In the genomic region with DNA sequence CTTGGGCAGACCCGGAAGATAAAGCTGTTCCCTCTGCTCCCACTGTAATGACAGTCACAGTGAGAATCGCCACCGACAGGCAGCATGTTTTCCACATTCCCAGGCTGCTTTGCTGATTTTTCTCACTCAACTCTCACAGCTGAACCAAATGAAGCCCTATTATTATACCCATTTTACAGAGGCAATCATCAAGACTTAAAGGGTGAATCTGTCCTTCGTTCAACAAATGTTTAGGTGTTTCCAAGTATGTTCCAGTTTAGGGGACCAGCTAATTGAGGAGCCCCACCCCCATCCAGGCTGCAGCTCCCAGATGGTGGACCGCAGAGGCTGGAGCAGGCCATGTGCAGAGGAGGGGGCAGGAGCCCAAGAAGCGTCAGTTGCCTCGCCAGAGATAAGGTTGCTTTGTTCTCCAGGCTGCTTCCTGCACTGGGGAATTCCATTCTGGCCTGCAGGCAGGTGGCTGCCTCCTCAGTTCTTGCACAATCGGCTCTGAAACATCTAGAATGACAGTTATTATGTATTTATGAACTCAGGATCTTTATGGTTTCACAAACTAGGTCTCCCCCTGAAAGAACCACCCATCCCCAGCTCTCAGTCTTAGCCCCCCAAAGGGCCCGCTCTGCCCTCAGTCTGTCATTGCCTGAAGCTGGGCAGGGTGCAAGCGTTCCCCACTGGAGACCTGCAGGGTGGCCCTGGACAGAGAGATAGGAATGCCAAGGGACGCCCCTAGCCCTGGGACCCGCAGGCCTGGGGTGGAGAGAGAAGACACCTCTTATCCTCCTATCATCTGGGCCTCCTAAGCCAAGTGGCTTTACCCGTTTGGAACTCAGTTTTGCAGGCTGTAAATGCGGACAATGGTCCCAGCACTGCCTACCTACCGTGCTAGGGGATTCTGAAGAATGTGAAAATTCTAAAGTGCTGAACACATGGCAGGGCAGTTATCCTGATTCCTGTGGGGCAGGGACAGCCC, we compare ENCODE assay signal across 14 cellular contexts. TPM values are rescaled to one million over a fixed set of nuclear protein-coding genes. Genes with fewer than 3 reads are reported as not detected.
DNase-seq lines count a peak whose midpoint lies in the region; ATAC-seq and TF ChIP-seq lines count a peak whose summit lies in the region.
"Had no signal": no experiment of that assay in that cellular context is flagged by ENCODE, and none has a peak within 500 bp of the region (broad histone marks: within the 10 kb centered on the region; RNA-seq: fewer than 3 reads in every experiment).

No MANE protein-coding gene starts in this region.

- H3K4me3 ChIP-seq in GM23338 (no peak overlapping the region), PC-3 (ENCODE audit: low read length) (no peak overlapping the region), epithelial cell of esophagus (ENCODE audit: low read length) (no peak overlapping the region)
- no peak overlapping the region for H3K4me3 ChIP-seq in effector memory CD4-positive, alpha-beta T cell (ENCODE audit: insufficient read depth, low read depth, low read length, poor library complexity, severe bottlenecking)
- H3K4me3 ChIP-seq: BLaER1 treated with 17β-estradiol and CSF1 and Interleukin-3, amounts not matched to agents 10 nM and 100 nM had no signal

- H2AFZ ChIP-seq in GM23338 (peak overlapping the region; percentile 87), PC-3 (ENCODE audit: low read length) (no peak overlapping the region)

- H3K79me2 ChIP-seq in GM23338 (replicated peaks; ENCODE audit: insufficient read depth), result no peaks in the 10 kb centered on the region
- H3K79me2 ChIP-seq in PC-3 (ENCODE audit: low read length), result no peaks in the 10 kb centered on the region

- H4K20me1 ChIP-seq in GM23338 (replicated peaks; ENCODE audit: insufficient read depth) (no peaks in the 10 kb centered on the region), PC-3 (ENCODE audit: low read length) (no peaks in the 10 kb centered on the region)
- H4K20me1 ChIP-seq: BLaER1 treated with 17β-estradiol and CSF1 and Interleukin-3, amounts not matched to agents 10 nM and 100 nM had no signal

- peak; percentile 43 for DNase-seq in GM23338 (ENCODE audit: low spot score)
- peak; percentile 9 for DNase-seq in PC-3
- DNase-seq in epithelial cell of esophagus (ENCODE audit: low read depth), result peak; percentile 54
- no peak for DNase-seq in neural crest cell (ENCODE audit: low read depth, low spot score)
- DNase-seq in stimulated activated CD4-positive, alpha-beta T cell treated with anti-CD3 and anti-CD28 coated beads, Interleukin-2, amount 100 ng/mL, for 24 hours, result no peak
- no peak for DNase-seq in stimulated activated CD4-positive, alpha-beta T cell treated with anti-CD3 and anti-CD28 coated beads, Interleukin-15, amount 100 ng/mL, for 24 hours
- no peak for DNase-seq in effector memory CD4-positive, alpha-beta T cell
- DNase-seq in activated CD4-positive, alpha-beta T cell treated with anti-CD3 and anti-CD28 coated beads for 36 hours, result no peak
- DNase-seq: activated CD4-positive, alpha-beta T cell treated with anti-CD3 and anti-CD28 coated beads for 1 hour; activated T-cell treated with anti-CD3 and anti-CD28 coated beads, Interleukin-2, amount 50 U/mL, for 48 hours; NCI-H187; NK-92 treated with Interleukin-12 subunit alpha and Interleukin-12 subunit beta, amount 100 ng/mL, for 24 hours; stimulated activated CD4-positive, alpha-beta T cell treated with anti-CD3 and anti-CD28 coated beads, Interleukin-1b, Interleukin-23, amount 100 ng/mL, for 48 hours had no signal

- H3K4me2 ChIP-seq in GM23338 (peak overlapping the region; percentile 52), PC-3 (ENCODE audit: low read length) (no peak overlapping the region)
- H3K4me2 ChIP-seq: BLaER1 treated with 17β-estradiol and CSF1 and Interleukin-3, amounts not matched to agents 10 nM and 100 nM had no signal

- POLR2A ChIA-PET in PC-3 (lab: Charles Lee; ENCODE audit: unreplicated experiment), result no interaction called here
- POLR2A ChIA-PET in activated CD4-positive, alpha-beta T cell treated with anti-CD3 and anti-CD28 coated beads for 36 hours (lab: Charles Lee), result no interaction called here

- H3K27me3 Mint-ChIP-seq in GM23338 (ENCODE audit: insufficient read depth, low read depth, poor library complexity) (peaks cover 12% of the 10 kb centered on the region), neural crest cell (ENCODE audit: low read depth) (no peaks in the 10 kb centered on the region)
- peaks cover 2% of the 10 kb centered on the region for H3K27me3 Mint-ChIP-seq in activated CD4-positive, alpha-beta T cell treated with anti-CD3 and anti-CD28 coated beads for 36 hours

- H3K9ac ChIP-seq in PC-3 (ENCODE audit: low read length), result no peak overlapping the region
- H3K9ac ChIP-seq: BLaER1 treated with 17β-estradiol and CSF1 and Interleukin-3, amounts not matched to agents 10 nM and 100 nM had no signal

- CTCF ChIA-PET in PC-3 (lab: Charles Lee), result no interaction called here
- CTCF ChIA-PET in activated CD4-positive, alpha-beta T cell treated with anti-CD3 and anti-CD28 coated beads for 36 hours (lab: Charles Lee), result no interaction called here

- ATAC-seq in GM23338 (peak; percentile 51), PC-3 (no peak)
- no peak for ATAC-seq in activated CD4-positive, alpha-beta T cell treated with anti-CD3 and anti-CD28 coated beads for 36 hours

- H3F3A ChIP-seq in GM23338 (replicated peaks; ENCODE audit: low read depth) (no peaks in the 10 kb centered on the region), PC-3 (ENCODE audit: low read length, unreplicated experiment) (no peaks in the 10 kb centered on the region)

- no peaks in the 10 kb centered on the region for H3K36me3 ChIP-seq in GM23338 (ENCODE audit: insufficient read depth)
- H3K36me3 ChIP-seq in PC-3 (ENCODE audit: low read depth, low read length), result no peaks in the 10 kb centered on the region
- H3K36me3 ChIP-seq in effector memory CD4-positive, alpha-beta T cell (ENCODE audit: control insufficient read depth, insufficient read depth, low read length), result no peaks in the 10 kb centered on the region
- H3K36me3 ChIP-seq: BLaER1 treated with 17β-estradiol and CSF1 and Interleukin-3, amounts not matched to agents 10 nM and 100 nM had no signal

- H3K27ac Mint-ChIP-seq in GM23338 (no peak overlapping the region; the same call in 1 of the 2 replicates), neural crest cell (ENCODE audit: unreplicated experiment) (peak overlapping the region; percentile 31)
- H3K27ac Mint-ChIP-seq in activated CD4-positive, alpha-beta T cell treated with anti-CD3 and anti-CD28 coated beads for 36 hours, result no peak overlapping the region

- H3K27ac ChIP-seq in GM23338 (ENCODE audit: low read depth) (peak overlapping the region; percentile 43; the same call in 1 of the 2 replicates), PC-3 (ENCODE audit: low read length) (no peak overlapping the region)
- no peak overlapping the region for H3K27ac ChIP-seq in effector memory CD4-positive, alpha-beta T cell (ENCODE audit: insufficient read depth, low read length, poor library complexity, severe bottlenecking)
- H3K27ac ChIP-seq: BLaER1 treated with 17β-estradiol and CSF1 and Interleukin-3, amounts not matched to agents 10 nM and 100 nM had no signal

- H3K36me3 Mint-ChIP-seq in GM23338 (ENCODE audit: low read depth) (no peaks in the 10 kb centered on the region), neural crest cell (ENCODE audit: low read depth) (no peaks in the 10 kb centered on the region)
- H3K36me3 Mint-ChIP-seq in activated CD4-positive, alpha-beta T cell treated with anti-CD3 and anti-CD28 coated beads for 36 hours (ENCODE audit: low read depth), result no peaks in the 10 kb centered on the region

- BruUV-seq in PC-3 (replicated peaks; lab: Mats Ljungman, UMichigan), result no TSS peak

- H3K4me1 Mint-ChIP-seq in GM23338 (peaks cover 60% of the 10 kb centered on the region), neural crest cell (peaks cover 75% of the 10 kb centered on the region)
- H3K4me1 Mint-ChIP-seq in activated CD4-positive, alpha-beta T cell treated with anti-CD3 and anti-CD28 coated beads for 36 hours, result no peaks in the 10 kb centered on the region

- H3K27me3 ChIP-seq in GM23338 (ENCODE audit: insufficient read depth) (no peaks in the 10 kb centered on the region), PC-3 (ENCODE audit: low read length) (peaks cover 40% of the 10 kb centered on the region)
- no peaks in the 10 kb centered on the region for H3K27me3 ChIP-seq in effector memory CD4-positive, alpha-beta T cell (replicated peaks; ENCODE audit: control insufficient read depth, insufficient read depth, low read length, poor library complexity, severe bottlenecking)
- H3K27me3 ChIP-seq: BLaER1 treated with 17β-estradiol and CSF1 and Interleukin-3, amounts not matched to agents 10 nM and 100 nM had no signal

- intact Hi-C loops in PC-3 (cut with micrococcal nuclease), result no loop called here
- intact Hi-C loops in activated CD4-positive, alpha-beta T cell treated with anti-CD3 and anti-CD28 coated beads for 36 hours (cut with DNase I, micrococcal nuclease), result no loop called here

- peaks cover 48% of the 10 kb centered on the region for H3K4me1 ChIP-seq in GM23338 (ENCODE audit: insufficient read depth)
- H3K4me1 ChIP-seq in PC-3 (ENCODE audit: insufficient read depth, low read length), result no peaks in the 10 kb centered on the region
- H3K4me1 ChIP-seq in effector memory CD4-positive, alpha-beta T cell (ENCODE audit: control insufficient read depth, insufficient read depth, low read length, poor library complexity, severe bottlenecking), result no peaks in the 10 kb centered on the region
- H3K4me1 ChIP-seq: BLaER1 treated with 17β-estradiol and CSF1 and Interleukin-3, amounts not matched to agents 10 nM and 100 nM had no signal

- TF ChIP-seq CTCF in GM23338 (conservative IDR thresholded peaks at IDR 0.05; ENCODE audit: low read depth in 2 of 2) (no peak), PC-3 (conservative IDR thresholded peaks at IDR 0.05; ENCODE audit: low read depth, low read length) (no peak), epithelial cell of esophagus (IDR thresholded peaks at IDR 0.05; ENCODE audit: insufficient read depth, low read depth, low read length, missing control alignments) (no peak), neural crest cell (conservative IDR thresholded peaks at IDR 0.05) (no peak)

- H3K9me3 ChIP-seq in PC-3 (ENCODE audit: low read length), result no peaks in the 10 kb centered on the region
- H3K9me3 ChIP-seq in effector memory CD4-positive, alpha-beta T cell (ENCODE audit: control insufficient read depth, low read length), result no peaks in the 10 kb centered on the region

- H3K4me3 Mint-ChIP-seq in GM23338, result no peak overlapping the region; the same call in 2 of the 3 replicates
- H3K4me3 Mint-ChIP-seq in neural crest cell, result peak overlapping the region; percentile 24
- H3K4me3 Mint-ChIP-seq in activated CD4-positive, alpha-beta T cell treated with anti-CD3 and anti-CD28 coated beads for 36 hours, result no peak overlapping the region

- no peaks in the 10 kb centered on the region for H3K9me2 ChIP-seq in GM23338 (ENCODE audit: insufficient read depth)
- H3K9me2 ChIP-seq in PC-3 (replicated peaks; ENCODE audit: low read length), result no peaks in the 10 kb centered on the region

- H3K9me3 Mint-ChIP-seq in GM23338 (no peaks in the 10 kb centered on the region), neural crest cell (peaks cover 3% of the 10 kb centered on the region)
- H3K9me3 Mint-ChIP-seq in activated CD4-positive, alpha-beta T cell treated with anti-CD3 and anti-CD28 coated beads for 36 hours (ENCODE audit: low read depth), result no peaks in the 10 kb centered on the region

RNA-seq across cellular contexts. Expression of gene MYCN, which starts 49.1 kb away (rescaled TPM):
- 145 and 161 TPM in 2 replicates for total RNA-seq in GM23338 (2014; rRNA removed; shearing (Covaris generic))
- polyA plus RNA-seq in GM23338 (2016; fragmentation: Nextera tagmentation; extraction: Ambion mirVana), result 50.8 and 60.8 TPM in 2 replicates
- total RNA-seq in PC-3 (2014; rRNA removed) (not detected in 2 replicates), neural crest cell (144 and 149 TPM in 2 replicates)
- total RNA-seq in activated CD4-positive, alpha-beta T cell treated with anti-CD3 and anti-CD28 coated beads for 36 hours, result under 1 TPM; 0.18 to 0.28 TPM

Comparison
In these comparisons a context has a peak if more than half of its experiments do, and no peak if none do; other contexts are left out.
1. DNase-seq: peak in GM23338 (single experiment), PC-3 (single experiment) and epithelial cell of esophagus (single experiment); none in neural crest cell (single experiment), stimulated activated CD4-positive, alpha-beta T cell treated with anti-CD3 and anti-CD28 coated beads, Interleukin-2, amount 100 ng/mL, for 24 hours (0 of 2), stimulated activated CD4-positive, alpha-beta T cell treated with anti-CD3 and anti-CD28 coated beads, Interleukin-15, amount 100 ng/mL, for 24 hours (single experiment), effector memory CD4-positive, alpha-beta T cell (0 of 3) and activated CD4-positive, alpha-beta T cell treated with anti-CD3 and anti-CD28 coated beads for 36 hours (single experiment).
2. RNA of gene MYCN, which starts 49.1 kb away (total RNA-seq): 145 to 161 TPM in GM23338 and 144 to 149 TPM in neural crest cell; 0.18 to 0.28 TPM in activated CD4-positive, alpha-beta T cell treated with anti-CD3 and anti-CD28 coated beads for 36 hours and not detected in PC-3; every median in the first group is over 100 times any median in the second.